In the genomic region with DNA sequence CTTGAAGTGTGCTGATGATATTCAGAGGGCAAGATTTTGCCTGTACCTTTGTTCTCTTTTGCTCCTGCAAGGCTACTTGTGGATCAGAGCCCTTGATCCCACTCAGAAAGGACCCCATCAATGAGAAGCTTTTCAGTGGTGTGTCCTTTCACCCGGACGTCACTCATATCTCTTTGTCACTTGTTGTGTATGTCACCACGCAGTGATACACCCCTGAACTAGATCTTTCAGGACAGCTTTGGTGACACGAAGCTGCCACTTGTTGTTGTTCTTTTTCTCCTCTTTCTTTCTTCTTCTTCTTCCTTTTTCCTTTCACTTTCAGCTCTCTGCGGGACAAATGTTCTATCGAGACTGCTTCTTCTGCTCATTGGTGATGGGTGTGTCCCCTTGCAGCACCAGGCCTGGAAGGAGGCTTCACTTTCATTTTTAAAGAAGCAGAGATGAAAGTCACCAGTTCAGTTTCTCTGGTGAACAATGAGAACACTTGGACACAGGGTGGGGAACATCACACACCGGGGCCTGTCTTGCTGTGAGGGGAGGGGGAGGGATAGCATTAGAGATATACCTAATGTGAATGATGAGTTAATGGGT, we compare ENCODE assay signal across 8 cellular contexts.
DNase-seq lines count a peak whose midpoint lies in the region; ATAC-seq and TF ChIP-seq lines count a peak whose summit lies in the region.

No MANE protein-coding gene starts in this region.

- 33 to 40% methylated on average over 7 of the region's 7 CpGs for WGBS in tibial nerve, 2 donors

- no peaks in the 10 kb centered on the region for H4K20me1 ChIP-seq in OCI-LY1 (ENCODE audit: insufficient read depth, low read length)

- CTCF ChIA-PET in A673 (lab: Charles Lee) = no interaction called here

- no peaks in the 10 kb centered on the region for H3K9me2 ChIP-seq in OCI-LY1 (ENCODE audit: low read depth, low read length)

- H3K36me3 ChIP-seq in OCI-LY1 (ENCODE audit: insufficient read depth, low read length) (no peaks in the 10 kb centered on the region), tibial nerve (no peaks in the 10 kb centered on the region), uterus (no peaks in the 10 kb centered on the region), A673 (ENCODE audit: insufficient read depth, low read length, poor library complexity, severe bottlenecking) (no peaks in the 10 kb centered on the region)

- intact Hi-C loops in uterus (cut with DNase I; ENCODE audit: low total_unique reads) (no loop called here), A673 (cut with micrococcal nuclease; ENCODE audit: unreplicated experiment) (no loop called here)

- H3K27me3 ChIP-seq in OCI-LY1 (ENCODE audit: insufficient read depth, low read length) = no peaks in the 10 kb centered on the region
- H3K27me3 ChIP-seq in tibial nerve = peaks cover 0 to 7% of the 10 kb centered on the region in 2 donors
- peaks cover 0 to 7% of the 10 kb centered on the region in 2 donors for H3K27me3 ChIP-seq in uterus
- peaks cover 2% of the 10 kb centered on the region for H3K27me3 ChIP-seq in A673 (replicated peaks; ENCODE audit: insufficient read depth, low read depth, low read length, poor library complexity)

- peak overlapping the region; percentile 26; the same call in 1 of the 2 replicates for H3K9ac ChIP-seq in OCI-LY1 (ENCODE audit: low read length)

- H3K4me1 ChIP-seq in OCI-LY1 (ENCODE audit: insufficient read depth, low read length, severe bottlenecking) (peaks cover 40% of the 10 kb centered on the region), tibial nerve (peaks cover 0 to 22% (median 4%) of the 10 kb centered on the region in 4 donors), uterus (no peaks in the 10 kb centered on the region), A673 (ENCODE audit: insufficient read depth, low read length, poor library complexity, severe bottlenecking) (no peaks in the 10 kb centered on the region)

- H3F3A ChIP-seq in OCI-LY1 (ENCODE audit: insufficient read depth, low read length) = no peaks in the 10 kb centered on the region

- H3K27ac ChIP-seq in OCI-LY1 (ENCODE audit: low read depth, low read length, poor library complexity, severe bottlenecking) (peak overlapping the region; percentile 60), tibial nerve (peak overlapping the region in 3 of 4 donors; percentile 72 to 78 (median 75)), uterus (peak overlapping the region in 1 of 2 donors; percentile 48), A673 (ENCODE audit: low read depth, low read length, poor library complexity, severe bottlenecking) (no peak overlapping the region)

- no peak for TF ChIP-seq POLR2A in tibial nerve (IDR thresholded peaks at IDR 0.05)
- TF ChIP-seq POLR2A in uterus (IDR thresholded peaks at IDR 0.05) = no peak

- no peak for DNase-seq in tibial nerve (ENCODE audit: low spot score in 2 of 2)
- no peak for DNase-seq in uterus
- no peak for DNase-seq in A673 (ENCODE audit: low spot score)
- no peak for DNase-seq in amygdala (lab: John Stamatoyannopoulos, UW)

- peak overlapping the region; percentile 40 for H3K4me3 ChIP-seq in OCI-LY1 (ENCODE audit: low read depth, low read length, poor library complexity, severe bottlenecking)
- H3K4me3 ChIP-seq in tibial nerve = peak overlapping the region in 3 of 4 donors; percentile 3 to 29 (median 21)
- no peak overlapping the region for H3K4me3 ChIP-seq in uterus
- H3K4me3 ChIP-seq in A673 (ENCODE audit: low read depth, low read length, poor library complexity, severe bottlenecking) = no peak overlapping the region

- no peaks in the 10 kb centered on the region for H3K9me3 ChIP-seq in OCI-LY1 (ENCODE audit: low read length)
- no peaks in the 10 kb centered on the region for H3K9me3 ChIP-seq in tibial nerve
- H3K9me3 ChIP-seq in uterus = no peaks in the 10 kb centered on the region
- no peaks in the 10 kb centered on the region for H3K9me3 ChIP-seq in A673 (ENCODE audit: low read depth, low read length, poor library complexity, severe bottlenecking)

- H3K4me2 ChIP-seq in OCI-LY1 (ENCODE audit: low read length) = peak overlapping the region; percentile 73

- ATAC-seq in GM18520 (IDR thresholded peaks at IDR 0.05; ENCODE audit: unreplicated experiment) = peak; percentile 76
- peak; percentile 92 for ATAC-seq in HG02623 (IDR thresholded peaks at IDR 0.05; ENCODE audit: unreplicated experiment)
- ATAC-seq in esophagus mucosa = peak; percentile 62

- no TSS peak for BruUV-seq in A673 (replicated peaks; lab: Mats Ljungman, UMichigan)

- no peak overlapping the region for H2AFZ ChIP-seq in OCI-LY1 (ENCODE audit: low read length)

- TF ChIP-seq CTCF in OCI-LY1 (IDR thresholded peaks at IDR 0.05; ENCODE audit: low read length) (no peak), tibial nerve (IDR thresholded peaks at IDR 0.05) (no peak), uterus (IDR thresholded peaks at IDR 0.05) (no peak), A673 (conservative IDR thresholded peaks at IDR 0.05; ENCODE audit: low read depth, low read length) (no peak)

- H3K79me2 ChIP-seq in OCI-LY1 (ENCODE audit: insufficient read depth, low read length) = no peaks in the 10 kb centered on the region

- POLR2A ChIA-PET in A673 (lab: Charles Lee; ENCODE audit: low non-redundant PET) = no interaction called here

- TF ChIP-seq EP300 in tibial nerve (IDR thresholded peaks at IDR 0.05) = no peak

Comparison
In these comparisons a context has a peak if more than half of its experiments do, and no peak if none do; other contexts are left out.
1. H3K4me3 ChIP-seq: peak in OCI-LY1 (single experiment) and tibial nerve (3 of 4); none in uterus (0 of 2) and A673 (single experiment).
2. Peak in every context shown above with its lines, with median percentiles within 50 percentile points of each other: ATAC-seq.